Comparison of ENCODE assay signal across 1 cellular context in genomic region chr10:14535497-14536199, GRCh38.
TF ChIP-seq lines count a peak whose summit lies in the region.

No MANE protein-coding gene starts in this region.

TF ChIP-seq in HepG2, 621 proteins besides CTCF, POLR2A, EP300 and RAD21 (continued from another document and continues in another):
- TF ChIP-seq LCORL (IDR thresholded peaks at IDR 0.05) (no peak), LCORL (CRISPR knock-in tag; IDR thresholded peaks at IDR 0.05) (peak; percentile 24; the same call in 1 of the 2 replicates), ZNF7 (CRISPR knock-in tag; IDR thresholded peaks at IDR 0.05) (no peak), ZNF607 (CRISPR knock-in tag; IDR thresholded peaks at IDR 0.05; ENCODE audit: borderline replicate concordance) (no peak), ZNF577 (CRISPR knock-in tag; IDR thresholded peaks at IDR 0.05; ENCODE audit: borderline replicate concordance, low read depth) (no peak), ZNF724P (CRISPR knock-in tag; IDR thresholded peaks at IDR 0.05; ENCODE audit: borderline replicate concordance) (no peak), RARG (CRISPR knock-in tag; IDR thresholded peaks at IDR 0.05; ENCODE audit: low read depth) (no peak), KDM4B (CRISPR knock-in tag; IDR thresholded peaks at IDR 0.05) (no peak), IKZF5 (CRISPR knock-in tag; IDR thresholded peaks at IDR 0.05) (no peak), SKI (IDR thresholded peaks at IDR 0.05; ENCODE audit: partially characterized antibody) (peak; percentile 47), PCBP1 (IDR thresholded peaks at IDR 0.05; ENCODE audit: borderline replicate concordance, low read depth, low read length) (no peak), BCL6 (CRISPR knock-in tag; IDR thresholded peaks at IDR 0.05) (peak; percentile 92), ZNF276 (CRISPR knock-in tag; IDR thresholded peaks at IDR 0.05; ENCODE audit: low read depth) (no peak), EHMT2 (IDR thresholded peaks at IDR 0.05; ENCODE audit: borderline replicate concordance, low read depth, low read length) (no peak), ZNF180 (CRISPR knock-in tag; IDR thresholded peaks at IDR 0.05; ENCODE audit: borderline replicate concordance, low read depth) (no peak), ZKSCAN8 (CRISPR knock-in tag; IDR thresholded peaks at IDR 0.05; ENCODE audit: borderline replicate concordance) (no peak), ZNF121 (CRISPR knock-in tag; IDR thresholded peaks at IDR 0.05) (no peak), NCOR1 (IDR thresholded peaks at IDR 0.05; ENCODE audit: borderline replicate concordance, low read length) (peak; percentile 58; the same call in 1 of the 2 replicates), ZFP36L2 (CRISPR knock-in tag; IDR thresholded peaks at IDR 0.05) (no peak), ZZZ3 (CRISPR knock-in tag; IDR thresholded peaks at IDR 0.05; ENCODE audit: borderline replicate concordance) (no peak), ZNF501 (CRISPR knock-in tag; IDR thresholded peaks at IDR 0.05) (no peak), PHF20 (CRISPR knock-in tag; IDR thresholded peaks at IDR 0.05) (no peak), RCOR2 (CRISPR knock-in tag; IDR thresholded peaks at IDR 0.05) (no peak), GATA4 (IDR thresholded peaks at IDR 0.05; ENCODE audit: borderline replicate concordance, low read depth) (no peak), PRDM15 (CRISPR knock-in tag; IDR thresholded peaks at IDR 0.05) (no peak), ESRRA (CRISPR knock-in tag; IDR thresholded peaks at IDR 0.05; ENCODE audit: low read depth) (no peak), ZKSCAN1 (IDR thresholded peaks at IDR 0.05; ENCODE audit: low read length) (no peak), ZNF660 (CRISPR knock-in tag; IDR thresholded peaks at IDR 0.05; ENCODE audit: borderline replicate concordance, low read depth) (no peak), ONECUT2 (CRISPR knock-in tag; IDR thresholded peaks at IDR 0.05) (no peak), ZMAT3 (CRISPR knock-in tag; conservative IDR thresholded peaks at IDR 0.05) (no peak), MBD4 (IDR thresholded peaks at IDR 0.05; ENCODE audit: borderline replicate concordance, low read length) (no peak), YY1 (IDR thresholded peaks at IDR 0.05; ENCODE audit: insufficient read depth, insufficient replicate concordance, low read depth, low read length) (no peak), DR1 (CRISPR knock-in tag; IDR thresholded peaks at IDR 0.05) (no peak), ZNF124 (CRISPR knock-in tag; IDR thresholded peaks at IDR 0.05) (no peak), FOXJ3 (CRISPR knock-in tag; IDR thresholded peaks at IDR 0.05; ENCODE audit: borderline replicate concordance) (0 out of 2 replicates have a peak, but pooled peaks have one; percentile 17), TEAD2 (CRISPR knock-in tag; IDR thresholded peaks at IDR 0.05) (no peak), ZNF839 (CRISPR knock-in tag; IDR thresholded peaks at IDR 0.05; ENCODE audit: borderline replicate concordance) (no peak), ZBTB44 (CRISPR knock-in tag; IDR thresholded peaks at IDR 0.05) (no peak), FOXM1 (CRISPR knock-in tag; IDR thresholded peaks at IDR 0.05) (no peak), ZNF282 (IDR thresholded peaks at IDR 0.05; ENCODE audit: partially characterized antibody) (no peak), ZNF616 (CRISPR knock-in tag; IDR thresholded peaks at IDR 0.05; ENCODE audit: low read depth) (no peak), ZNF552 (CRISPR knock-in tag; IDR thresholded peaks at IDR 0.05; ENCODE audit: borderline replicate concordance) (no peak), SAP130 (CRISPR knock-in tag; IDR thresholded peaks at IDR 0.05; ENCODE audit: low read depth) (peak; percentile 42), BRF2 (CRISPR knock-in tag; IDR thresholded peaks at IDR 0.05) (no peak), ZNF205 (CRISPR knock-in tag; IDR thresholded peaks at IDR 0.05) (no peak), PHF21A (CRISPR knock-in tag; IDR thresholded peaks at IDR 0.05) (no peak), REPIN1 (CRISPR knock-in tag; IDR thresholded peaks at IDR 0.05; ENCODE audit: borderline replicate concordance, low read depth) (no peak), MYC (CRISPR knock-in tag; IDR thresholded peaks at IDR 0.05; ENCODE audit: borderline replicate concordance) (no peak), ZNF33A (CRISPR knock-in tag; IDR thresholded peaks at IDR 0.05; ENCODE audit: borderline replicate concordance) (no peak), FOXC1 (CRISPR knock-in tag; IDR thresholded peaks at IDR 0.05; ENCODE audit: borderline replicate concordance) (no peak)
- TF ChIP-seq, protein P1, sequence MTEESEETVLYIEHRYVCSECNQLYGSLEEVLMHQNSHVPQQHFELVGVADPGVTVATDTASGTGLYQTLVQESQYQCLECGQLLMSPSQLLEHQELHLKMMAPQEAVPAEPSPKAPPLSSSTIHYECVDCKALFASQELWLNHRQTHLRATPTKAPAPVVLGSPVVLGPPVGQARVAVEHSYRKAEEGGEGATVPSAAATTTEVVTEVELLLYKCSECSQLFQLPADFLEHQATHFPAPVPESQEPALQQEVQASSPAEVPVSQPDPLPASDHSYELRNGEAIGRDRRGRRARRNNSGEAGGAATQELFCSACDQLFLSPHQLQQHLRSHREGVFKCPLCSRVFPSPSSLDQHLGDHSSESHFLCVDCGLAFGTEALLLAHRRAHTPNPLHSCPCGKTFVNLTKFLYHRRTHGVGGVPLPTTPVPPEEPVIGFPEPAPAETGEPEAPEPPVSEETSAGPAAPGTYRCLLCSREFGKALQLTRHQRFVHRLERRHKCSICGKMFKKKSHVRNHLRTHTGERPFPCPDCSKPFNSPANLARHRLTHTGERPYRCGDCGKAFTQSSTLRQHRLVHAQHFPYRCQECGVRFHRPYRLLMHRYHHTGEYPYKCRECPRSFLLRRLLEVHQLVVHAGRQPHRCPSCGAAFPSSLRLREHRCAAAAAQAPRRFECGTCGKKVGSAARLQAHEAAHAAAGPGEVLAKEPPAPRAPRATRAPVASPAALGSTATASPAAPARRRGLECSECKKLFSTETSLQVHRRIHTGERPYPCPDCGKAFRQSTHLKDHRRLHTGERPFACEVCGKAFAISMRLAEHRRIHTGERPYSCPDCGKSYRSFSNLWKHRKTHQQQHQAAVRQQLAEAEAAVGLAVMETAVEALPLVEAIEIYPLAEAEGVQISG (CRISPR knock-in tag; IDR thresholded peaks at IDR 0.05), result no peak
- TF ChIP-seq, protein P2, sequence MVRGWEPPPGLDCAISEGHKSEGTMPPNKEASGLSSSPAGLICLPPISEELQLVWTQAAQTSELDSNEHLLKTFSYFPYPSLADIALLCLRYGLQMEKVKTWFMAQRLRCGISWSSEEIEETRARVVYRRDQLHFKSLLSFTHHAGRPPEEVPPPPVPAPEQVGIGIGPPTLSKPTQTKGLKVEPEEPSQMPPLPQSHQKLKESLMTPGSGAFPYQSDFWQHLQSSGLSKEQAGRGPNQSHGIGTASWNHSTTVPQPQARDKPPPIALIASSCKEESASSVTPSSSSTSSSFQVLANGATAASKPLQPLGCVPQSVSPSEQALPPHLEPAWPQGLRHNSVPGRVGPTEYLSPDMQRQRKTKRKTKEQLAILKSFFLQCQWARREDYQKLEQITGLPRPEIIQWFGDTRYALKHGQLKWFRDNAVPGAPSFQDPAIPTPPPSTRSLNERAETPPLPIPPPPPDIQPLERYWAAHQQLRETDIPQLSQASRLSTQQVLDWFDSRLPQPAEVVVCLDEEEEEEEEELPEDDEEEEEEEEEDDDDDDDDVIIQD (CRISPR knock-in tag; IDR thresholded peaks at IDR 0.05; ENCODE audit: low read depth), result no peak
- TF ChIP-seq, protein P3, sequence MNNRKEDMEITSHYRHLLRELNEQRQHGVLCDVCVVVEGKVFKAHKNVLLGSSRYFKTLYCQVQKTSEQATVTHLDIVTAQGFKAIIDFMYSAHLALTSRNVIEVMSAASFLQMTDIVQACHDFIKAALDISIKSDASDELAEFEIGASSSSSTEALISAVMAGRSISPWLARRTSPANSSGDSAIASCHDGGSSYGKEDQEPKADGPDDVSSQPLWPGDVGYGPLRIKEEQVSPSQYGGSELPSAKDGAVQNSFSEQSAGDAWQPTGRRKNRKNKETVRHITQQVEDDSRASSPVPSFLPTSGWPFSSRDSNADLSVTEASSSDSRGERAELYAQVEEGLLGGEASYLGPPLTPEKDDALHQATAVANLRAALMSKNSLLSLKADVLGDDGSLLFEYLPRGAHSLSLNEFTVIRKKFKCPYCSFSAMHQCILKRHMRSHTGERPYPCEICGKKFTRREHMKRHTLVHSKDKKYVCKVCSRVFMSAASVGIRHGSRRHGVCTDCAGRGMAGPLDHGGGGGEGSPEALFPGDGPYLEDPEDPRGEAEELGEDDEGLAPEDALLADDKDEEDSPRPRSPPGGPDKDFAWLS (CRISPR knock-in tag; IDR thresholded peaks at IDR 0.05; ENCODE audit: borderline replicate concordance), result no peak
- TF ChIP-seq, protein P4, sequence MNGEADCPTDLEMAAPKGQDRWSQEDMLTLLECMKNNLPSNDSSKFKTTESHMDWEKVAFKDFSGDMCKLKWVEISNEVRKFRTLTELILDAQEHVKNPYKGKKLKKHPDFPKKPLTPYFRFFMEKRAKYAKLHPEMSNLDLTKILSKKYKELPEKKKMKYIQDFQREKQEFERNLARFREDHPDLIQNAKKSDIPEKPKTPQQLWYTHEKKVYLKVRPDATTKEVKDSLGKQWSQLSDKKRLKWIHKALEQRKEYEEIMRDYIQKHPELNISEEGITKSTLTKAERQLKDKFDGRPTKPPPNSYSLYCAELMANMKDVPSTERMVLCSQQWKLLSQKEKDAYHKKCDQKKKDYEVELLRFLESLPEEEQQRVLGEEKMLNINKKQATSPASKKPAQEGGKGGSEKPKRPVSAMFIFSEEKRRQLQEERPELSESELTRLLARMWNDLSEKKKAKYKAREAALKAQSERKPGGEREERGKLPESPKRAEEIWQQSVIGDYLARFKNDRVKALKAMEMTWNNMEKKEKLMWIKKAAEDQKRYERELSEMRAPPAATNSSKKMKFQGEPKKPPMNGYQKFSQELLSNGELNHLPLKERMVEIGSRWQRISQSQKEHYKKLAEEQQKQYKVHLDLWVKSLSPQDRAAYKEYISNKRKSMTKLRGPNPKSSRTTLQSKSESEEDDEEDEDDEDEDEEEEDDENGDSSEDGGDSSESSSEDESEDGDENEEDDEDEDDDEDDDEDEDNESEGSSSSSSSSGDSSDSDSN (CRISPR knock-in tag; IDR thresholded peaks at IDR 0.05), result no peak
